23 cellular contexts compared by ENCODE assay signal in the genomic region with DNA sequence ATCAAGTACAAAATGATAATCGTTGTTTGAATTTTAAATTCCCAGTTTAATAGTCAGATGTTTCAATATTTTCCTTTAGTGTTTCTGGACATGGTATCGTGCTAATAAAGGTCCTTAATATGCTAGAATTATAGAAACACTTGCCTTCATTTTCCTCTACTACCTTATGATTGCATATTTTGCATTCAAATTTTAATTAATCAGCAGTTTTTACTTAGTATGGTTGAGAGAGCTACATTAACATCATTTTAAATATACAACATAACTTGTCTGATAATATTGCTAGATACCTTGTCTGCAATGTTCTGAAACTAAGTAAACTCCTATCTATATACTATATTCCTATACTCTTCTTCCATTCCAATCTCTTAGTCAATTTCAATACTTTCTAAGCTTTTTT.
"Had no signal": no experiment of that assay in that cellular context is flagged by ENCODE, and none has a peak within 500 bp of the region (broad histone marks: within the 10 kb centered on the region; RNA-seq: fewer than 3 reads in every experiment).

No MANE protein-coding gene starts in this region.

- H3K4me3 Mint-ChIP-seq: immature natural killer cell, mesothelial cell of epicardium, naive B cell had no signal

- H3K9me3 Mint-ChIP-seq: mesothelial cell of epicardium had no signal

- H3K9me3 ChIP-seq: esophagus muscularis mucosa, gastroesophageal sphincter, lower lobe of right lung, mucosa of descending colon had no signal

- H3K4me2 ChIP-seq: hepatocyte had no signal

- H3K4me1 ChIP-seq: esophagus muscularis mucosa, foreskin keratinocyte, gastroesophageal sphincter, heart left ventricle, left lung, lower lobe of right lung had no signal

- H3K36me3 ChIP-seq: esophagus muscularis mucosa, gastroesophageal sphincter, heart left ventricle, left lung, lower lobe of right lung had no signal

- H3K36me3 Mint-ChIP-seq: immature natural killer cell, mesothelial cell of epicardium, naive B cell had no signal

- DNase-seq: dermis blood vessel endothelial cell; dorsolateral prefrontal cortex; effector CD4-positive, alpha-beta T cell; effector memory CD4-positive, alpha-beta T cell; foreskin keratinocyte; heart left ventricle; hypothalamus; immature natural killer cell; islet precursor cell; left cardiac atrium; left lung; left ventricle myocardium superior; lower lobe of right lung; mesenchymal stem cell; mucosa of descending colon; naive B cell had no signal

- H2AFZ ChIP-seq: hepatocyte had no signal

- H3K27ac ChIP-seq: coronary artery, dorsolateral prefrontal cortex, esophagus muscularis mucosa, foreskin keratinocyte, gastroesophageal sphincter, heart left ventricle, hepatocyte, left lung, lower lobe of right lung had no signal

- H3K27ac Mint-ChIP-seq: immature natural killer cell, mesothelial cell of epicardium, naive B cell had no signal

- FAIRE-seq: endothelial cell of umbilical vein, frontal cortex had no signal

- H3K79me2 ChIP-seq: hepatocyte had no signal

- ATAC-seq: foreskin keratinocyte, gastroesophageal sphincter, heart left ventricle, left cardiac atrium, left lung, left ventricle myocardium superior, lower lobe of right lung, mucosa of descending colon had no signal

- H3K4me1 Mint-ChIP-seq: immature natural killer cell, mesothelial cell of epicardium, naive B cell had no signal

- H3K4me3 ChIP-seq: coronary artery, dorsolateral prefrontal cortex, esophagus muscularis mucosa, gastroesophageal sphincter, heart left ventricle, hepatocyte, left lung, lower lobe of right lung, mucosa of descending colon had no signal

- H3K27me3 ChIP-seq: dorsolateral prefrontal cortex, esophagus muscularis mucosa, foreskin keratinocyte, gastroesophageal sphincter, heart left ventricle, hepatocyte, left lung had no signal

- H3K27me3 Mint-ChIP-seq: naive B cell had no signal
